In genomic region chr7:98174334-98175259, GRCh38 we compare ENCODE assay signal across 16 cellular contexts. TPM values are rescaled to one million over a fixed set of nuclear protein-coding genes. Genes with fewer than 3 reads are reported as not detected.
DNase-seq lines count a peak whose midpoint lies in the region; TF ChIP-seq lines count a peak whose summit lies in the region.
"Had no signal": no experiment of that assay in that cellular context is flagged by ENCODE, and none has a peak within 500 bp of the region (broad histone marks: within the 10 kb centered on the region; RNA-seq: fewer than 3 reads in every experiment).

No MANE protein-coding gene starts in this region.

- no peak overlapping the region for H3K4me3 Mint-ChIP-seq in nephron progenitor cell
- no peak overlapping the region for H3K4me3 Mint-ChIP-seq in activated CD4-positive, alpha-beta T cell treated with anti-CD3 and anti-CD28 coated beads, Interleukin-2, amount 10 ng/mL, durations not matched to agents 24 days and 14 days
- H3K4me3 Mint-ChIP-seq: activated naive CD8-positive, alpha-beta T cell treated with anti-CD3 and anti-CD28 coated beads, Interleukin-2, amount 10 ng/mL, durations not matched to agents 7 days and 5 days; effector memory CD8-positive, alpha-beta T cell; memory B cell had no signal

- H3K27me3 ChIP-seq in A673 (replicated peaks; ENCODE audit: insufficient read depth, low read depth, low read length, poor library complexity) (no peaks in the 10 kb centered on the region), cardiac muscle cell (no peaks in the 10 kb centered on the region)
- H3K27me3 ChIP-seq: SJSA1, upper lobe of left lung had no signal

- CTCF ChIA-PET in A673 (lab: Charles Lee), result interaction anchor here (0.6 kb wide), 1 partner anchor 8 kb away, joined by 3 read pairs; no protein-coding TSS in a partner anchor

- H3K9me3 ChIP-seq in A673 (ENCODE audit: low read depth, low read length, poor library complexity, severe bottlenecking), result no peaks in the 10 kb centered on the region
- H3K9me3 ChIP-seq in cardiac muscle cell (ENCODE audit: low read depth), result no peaks in the 10 kb centered on the region
- H3K9me3 ChIP-seq: SJSA1, upper lobe of left lung had no signal

- TF ChIP-seq CTCF in A673 (conservative IDR thresholded peaks at IDR 0.05; ENCODE audit: low read depth, low read length) (no peak), cardiac muscle cell (IDR thresholded peaks at IDR 0.05; ENCODE audit: low read depth, low read length) (no peak), nephron progenitor cell (IDR thresholded peaks at IDR 0.05) (no peak)

- DNase-seq in A673 (ENCODE audit: low spot score) (peak; percentile 4), NCI-H2029 treated with DMSO at 0.1 percent for 48 hours (lab: John Stamatoyannopoulos, UW) (peak; percentile 78), cardiac muscle cell (ENCODE audit: low read depth in 1 of 2, low spot score in 1 of 2) (no peak), nephron progenitor cell (no peak), HK-2 (ENCODE audit: unreplicated experiment) (no peak)
- DNase-seq in activated CD4-positive, CD25-positive, alpha-beta regulatory T cell treated with anti-CD3 and anti-CD28 coated beads, Interleukin-2, amount 50 U/mL, for 72 hours, result no peak
- no peak for DNase-seq in activated CD4-positive, alpha-beta T cell treated with anti-CD3 and anti-CD28 coated beads, Interleukin-2, amount 10 ng/mL, durations not matched to agents 24 days and 14 days
- no peak for DNase-seq in stimulated activated naive CD4-positive, alpha-beta T cell treated with Interleukin-2 at 50 U/mL for 16 hours (lab: John Stamatoyannopoulos, UW)
- DNase-seq: activated CD4-positive, alpha-beta T cell treated with anti-CD3 and anti-CD28 coated beads for 48 hours; activated naive CD8-positive, alpha-beta T cell treated with anti-CD3 and anti-CD28 coated beads, Interleukin-2, amount 10 ng/mL, durations not matched to agents 7 days and 5 days; effector memory CD8-positive, alpha-beta T cell; stimulated activated CD4-positive, alpha-beta T cell treated with anti-CD3 and anti-CD28 coated beads, Interleukin-4, amount 100 ng/mL, for 24 hours had no signal

- H3K9me3 Mint-ChIP-seq in nephron progenitor cell, result no peaks in the 10 kb centered on the region
- H3K9me3 Mint-ChIP-seq in activated CD4-positive, alpha-beta T cell treated with anti-CD3 and anti-CD28 coated beads, Interleukin-2, amount 10 ng/mL, durations not matched to agents 24 days and 14 days, result no peaks in the 10 kb centered on the region
- H3K9me3 Mint-ChIP-seq: activated naive CD8-positive, alpha-beta T cell treated with anti-CD3 and anti-CD28 coated beads, Interleukin-2, amount 10 ng/mL, durations not matched to agents 7 days and 5 days; effector memory CD8-positive, alpha-beta T cell; memory B cell had no signal

- peak overlapping the region; percentile 0 for H3K27ac Mint-ChIP-seq in nephron progenitor cell
- H3K27ac Mint-ChIP-seq in activated CD4-positive, alpha-beta T cell treated with anti-CD3 and anti-CD28 coated beads, Interleukin-2, amount 10 ng/mL, durations not matched to agents 24 days and 14 days, result no peak overlapping the region
- H3K27ac Mint-ChIP-seq: activated naive CD8-positive, alpha-beta T cell treated with anti-CD3 and anti-CD28 coated beads, Interleukin-2, amount 10 ng/mL, durations not matched to agents 7 days and 5 days; effector memory CD8-positive, alpha-beta T cell; memory B cell had no signal

- BruUV-seq in A673 (replicated peaks; lab: Mats Ljungman, UMichigan), result no TSS peak

- H3K36me3 ChIP-seq in A673 (ENCODE audit: insufficient read depth, low read length, poor library complexity, severe bottlenecking), result no peaks in the 10 kb centered on the region
- peaks cover 10% of the 10 kb centered on the region for H3K36me3 ChIP-seq in cardiac muscle cell
- H3K36me3 ChIP-seq: SJSA1 had no signal

- intact Hi-C loops in A673 (cut with micrococcal nuclease; ENCODE audit: unreplicated experiment), result no loop called here
- intact Hi-C loops in activated CD4-positive, alpha-beta T cell treated with anti-CD3 and anti-CD28 coated beads, Interleukin-2, amount 10 ng/mL, durations not matched to agents 24 days and 14 days (cut with micrococcal nuclease), result no loop called here

- H3K4me1 Mint-ChIP-seq in nephron progenitor cell, result peaks cover 17% of the 10 kb centered on the region
- no peaks in the 10 kb centered on the region for H3K4me1 Mint-ChIP-seq in activated CD4-positive, alpha-beta T cell treated with anti-CD3 and anti-CD28 coated beads, Interleukin-2, amount 10 ng/mL, durations not matched to agents 24 days and 14 days
- H3K4me1 Mint-ChIP-seq: activated naive CD8-positive, alpha-beta T cell treated with anti-CD3 and anti-CD28 coated beads, Interleukin-2, amount 10 ng/mL, durations not matched to agents 7 days and 5 days; memory B cell had no signal

- peaks cover 13% of the 10 kb centered on the region for H3K36me3 Mint-ChIP-seq in nephron progenitor cell (ENCODE audit: low read depth)
- H3K36me3 Mint-ChIP-seq in activated CD4-positive, alpha-beta T cell treated with anti-CD3 and anti-CD28 coated beads, Interleukin-2, amount 10 ng/mL, durations not matched to agents 24 days and 14 days (ENCODE audit: low read depth), result peaks cover 2% of the 10 kb centered on the region
- H3K36me3 Mint-ChIP-seq: activated naive CD8-positive, alpha-beta T cell treated with anti-CD3 and anti-CD28 coated beads, Interleukin-2, amount 10 ng/mL, durations not matched to agents 7 days and 5 days had no signal

- H3K27ac ChIP-seq in A673 (ENCODE audit: low read depth, low read length, poor library complexity, severe bottlenecking), result no peak overlapping the region
- H3K27ac ChIP-seq in cardiac muscle cell, result peak overlapping the region; percentile 34
- H3K27ac ChIP-seq: SJSA1 had no signal

- POLR2A ChIA-PET in A673 (lab: Charles Lee; ENCODE audit: low non-redundant PET), result no interaction called here

- H3K4me3 ChIP-seq in A673 (ENCODE audit: low read depth, low read length, poor library complexity, severe bottlenecking), result no peak overlapping the region
- H3K4me3 ChIP-seq in cardiac muscle cell, result no peak overlapping the region
- H3K4me3 ChIP-seq: SJSA1, upper lobe of left lung had no signal

- H3K4me1 ChIP-seq in A673 (ENCODE audit: insufficient read depth, low read length, poor library complexity, severe bottlenecking) (no peaks in the 10 kb centered on the region), cardiac muscle cell (ENCODE audit: low read depth) (peaks cover 3% of the 10 kb centered on the region)
- H3K4me1 ChIP-seq: SJSA1 had no signal

- H3K27me3 Mint-ChIP-seq in nephron progenitor cell (ENCODE audit: low read depth, poor library complexity), result no peaks in the 10 kb centered on the region
- H3K27me3 Mint-ChIP-seq in activated CD4-positive, alpha-beta T cell treated with anti-CD3 and anti-CD28 coated beads, Interleukin-2, amount 10 ng/mL, durations not matched to agents 24 days and 14 days, result no peaks in the 10 kb centered on the region
- H3K27me3 Mint-ChIP-seq: activated naive CD8-positive, alpha-beta T cell treated with anti-CD3 and anti-CD28 coated beads, Interleukin-2, amount 10 ng/mL, durations not matched to agents 7 days and 5 days; effector memory CD8-positive, alpha-beta T cell; memory B cell had no signal

RNA-seq across cellular contexts. Expression of gene BHLHA15, which starts 36.6 kb away (rescaled TPM):
- 0.64 and 1.3 TPM in 2 replicates for total RNA-seq in A673 (2021)
- total RNA-seq in cardiac muscle cell, result 2.2 TPM in 1 of 2 replicates, not detected in the other
- polyA plus RNA-seq in cardiac muscle cell, result 0.44 TPM in 1 of 2 replicates, not detected in the other
- total RNA-seq in activated CD4-positive, alpha-beta T cell treated with anti-CD3 and anti-CD28 coated beads, Interleukin-2, amount 10 ng/mL, durations not matched to agents 24 days and 14 days, result 0.40 and 0.72 TPM in 2 replicates
- total RNA-seq: activated naive CD8-positive, alpha-beta T cell treated with anti-CD3 and anti-CD28 coated beads, Interleukin-2, amount 10 ng/mL, durations not matched to agents 7 days and 5 days; SJSA1 had no signal
- polyA plus RNA-seq: neural cell had no signal

Comparison
In these comparisons a context has a peak if more than half of its experiments do, and no peak if none do; other contexts are left out.
1. DNase-seq: peak in A673 (single experiment) and NCI-H2029 treated with DMSO at 0.1 percent for 48 hours (single experiment); none in cardiac muscle cell (0 of 2), nephron progenitor cell (single experiment), HK-2 (single experiment), activated CD4-positive, CD25-positive, alpha-beta regulatory T cell treated with anti-CD3 and anti-CD28 coated beads, Interleukin-2, amount 50 U/mL, for 72 hours (single experiment), activated CD4-positive, alpha-beta T cell treated with anti-CD3 and anti-CD28 coated beads, Interleukin-2, amount 10 ng/mL, durations not matched to agents 24 days and 14 days (single experiment) and stimulated activated naive CD4-positive, alpha-beta T cell treated with Interleukin-2 at 50 U/mL for 16 hours (single experiment).